34 cellular contexts compared by ENCODE assay signal in the genomic region with DNA sequence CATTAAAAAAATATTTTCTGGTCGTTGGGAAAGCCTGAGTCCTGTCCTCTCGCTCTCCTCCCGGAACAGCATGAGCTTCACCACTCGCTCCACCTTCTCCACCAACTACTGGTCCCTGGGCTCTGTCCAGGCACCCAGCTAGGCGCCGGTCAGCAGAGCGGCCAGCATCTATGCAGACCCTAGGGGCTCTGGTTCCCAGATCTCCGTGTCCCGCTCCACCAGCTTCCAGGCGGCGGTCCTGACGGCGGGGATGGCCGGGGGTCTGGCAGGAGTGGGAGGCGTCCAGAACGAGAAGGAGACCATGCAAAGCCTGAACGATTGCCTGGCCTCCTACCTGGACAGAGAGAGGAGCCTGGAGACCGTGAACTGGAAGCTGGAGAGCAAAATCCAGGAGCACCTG.
A peak's percentile ranks its signal among the peaks of the same experiment; 100 is the strongest.
DNase-seq lines count a peak whose midpoint lies in the region; FAIRE-seq and TF ChIP-seq lines count a peak whose summit lies in the region.
"Had no signal": no experiment of that assay in that cellular context is flagged by ENCODE, and none has a peak within 500 bp of the region (broad histone marks: within the 10 kb centered on the region; RNA-seq: fewer than 3 reads in every experiment).

No MANE protein-coding gene starts in this region.

- 92% methylated on average over 18 of the region's 18 CpGs; no CpG with 5 or more reads in 1 of the 2 donors for WGBS in transverse colon (ENCODE audit: low coverage in 1 of 2), 2 donors

- no peak for TF ChIP-seq POLR2A in transverse colon (IDR thresholded peaks at IDR 0.05)

- FAIRE-seq in kidney (lab: Jason Lieb, UNC), result no peak
- FAIRE-seq: A549, D721Med had no signal

- no peaks in the 10 kb centered on the region for H3K27me3 Mint-ChIP-seq in chondrocyte (ENCODE audit: low read depth)
- H3K27me3 Mint-ChIP-seq: B cell; CD4-positive, alpha-beta memory T cell; CD4-positive, alpha-beta T cell; CD4-positive, CD25-positive, alpha-beta regulatory T cell; CD8-positive, alpha-beta memory T cell had no signal

- in situ Hi-C loops in transverse colon (cut with MboI; ENCODE audit: low pct_ligation_motif_present in 1 of 4, low pct_unique_long_range_greater_than_20kb in 1 of 4, low sequenced_read_pairs in 3 of 4), result no loop called here

- DNase-seq in activated gamma-delta T cell (lab: John Stamatoyannopoulos, UW), result peak; percentile 3
- no peak for DNase-seq in activated gamma-delta T cell treated with Interleukin-2 at 50 U/mL for 16 hours
- no peak for DNase-seq in chondrocyte (ENCODE audit: low spot score)
- peak; percentile 59 for DNase-seq in kidney
- DNase-seq in transverse colon, result no peak
- no peak for DNase-seq in foreskin fibroblast
- DNase-seq: 8988T; ACHN; AML-193; BE2C; C1 segment of cervical spinal cord; Caco-2; Calu3; CD4-positive, alpha-beta T cell; CD4-positive, CD25-positive, alpha-beta regulatory T cell; CD8-positive, alpha-beta memory T cell; CD8-positive, alpha-beta T cell; COR-L47; DMS 273 treated with DMSO at 0.1 percent for 48 hours; DMS153; DMS53; DMS79; DMS79 treated with DMSO at 0.1 percent for 48 hours; DND-41; EL had no signal

- intact Hi-C loops in kidney (cut with DNase I), result no loop called here
- intact Hi-C loops in transverse colon (cut with DNase I; ENCODE audit: low total_unique reads), result no loop called here

- no peak overlapping the region for H3K4me3 Mint-ChIP-seq in chondrocyte (ENCODE audit: unreplicated experiment)
- H3K4me3 Mint-ChIP-seq: B cell; CD14-positive monocyte; CD4-positive, alpha-beta memory T cell; CD4-positive, alpha-beta T cell; CD4-positive, CD25-positive, alpha-beta regulatory T cell; CD8-positive, alpha-beta memory T cell; CD8-positive, alpha-beta T cell had no signal

- no peaks in the 10 kb centered on the region for H3K9me3 ChIP-seq in kidney (ENCODE audit: control insufficient read depth in 1 of 2, low read length in 2 of 2)
- no peaks in the 10 kb centered on the region for H3K9me3 ChIP-seq in transverse colon
- H3K9me3 ChIP-seq: A549; BE2C; BLaER1; BLaER1 treated with 17β-estradiol and CSF1 and Interleukin-3, amounts not matched to agents 10 nM and 100 nM; Caco-2 had no signal

- H3K4me1 ChIP-seq in kidney (ENCODE audit: control insufficient read depth in 1 of 2, insufficient read depth in 1 of 2, low read depth in 1 of 2, low read length in 2 of 2), result no peaks in the 10 kb centered on the region
- H3K4me1 ChIP-seq in transverse colon, result no peaks in the 10 kb centered on the region
- H3K4me1 ChIP-seq: A549, BE2C, Caco-2 had no signal

- TF ChIP-seq CTCF in chondrocyte (IDR thresholded peaks at IDR 0.05) (no peak), kidney (IDR thresholded peaks at IDR 0.05; ENCODE audit: borderline replicate concordance, extremely low read depth, insufficient read depth) (no peak), transverse colon (IDR thresholded peaks at IDR 0.05) (no peak), foreskin fibroblast (IDR thresholded peaks at IDR 0.05; ENCODE audit: low read depth, low read length) (no peak)

- H3K36me3 ChIP-seq in kidney (ENCODE audit: control insufficient read depth in 1 of 2, insufficient read depth in 2 of 2, low read length in 2 of 2) (no peaks in the 10 kb centered on the region), transverse colon (no peaks in the 10 kb centered on the region)
- H3K36me3 ChIP-seq: BE2C; BLaER1; BLaER1 treated with 17β-estradiol and CSF1 and Interleukin-3, amounts not matched to agents 10 nM and 100 nM had no signal

- no peaks in the 10 kb centered on the region for H3K27me3 ChIP-seq in transverse colon
- H3K27me3 ChIP-seq: BE2C; BLaER1; BLaER1 treated with 17β-estradiol and CSF1 and Interleukin-3, amounts not matched to agents 10 nM and 100 nM had no signal

- H3K27ac ChIP-seq in kidney (ENCODE audit: low read depth in 2 of 2, low read length in 2 of 2) (no peak overlapping the region), transverse colon (no peak overlapping the region)
- H3K27ac ChIP-seq: 22Rv1; A549; BLaER1; BLaER1 treated with 17β-estradiol and CSF1 and Interleukin-3, amounts not matched to agents 10 nM and 100 nM; C4-2B had no signal

- H3K9ac ChIP-seq in kidney (ENCODE audit: low read length in 2 of 2), result no peak overlapping the region
- H3K9ac ChIP-seq: BLaER1; BLaER1 treated with 17β-estradiol and CSF1 and Interleukin-3, amounts not matched to agents 10 nM and 100 nM had no signal

- H3K9me3 Mint-ChIP-seq in chondrocyte (ENCODE audit: low read depth), result no peaks in the 10 kb centered on the region

- no peaks in the 10 kb centered on the region for H3K36me3 Mint-ChIP-seq in chondrocyte (ENCODE audit: low read depth)
- H3K36me3 Mint-ChIP-seq: CD14-positive monocyte; CD4-positive, alpha-beta memory T cell; CD4-positive, CD25-positive, alpha-beta regulatory T cell; CD8-positive, alpha-beta memory T cell; CD8-positive, alpha-beta T cell had no signal

- TF ChIP-seq EP300 in transverse colon (IDR thresholded peaks at IDR 0.05; ENCODE audit: low read depth), result no peak

- no peaks in the 10 kb centered on the region for H3K4me1 Mint-ChIP-seq in chondrocyte (ENCODE audit: low read depth)
- H3K4me1 Mint-ChIP-seq: B cell; CD14-positive monocyte; CD4-positive, alpha-beta memory T cell; CD4-positive, CD25-positive, alpha-beta regulatory T cell; CD8-positive, alpha-beta memory T cell had no signal

- H3K4me3 ChIP-seq in kidney (ENCODE audit: low read length in 2 of 2), result no peak overlapping the region
- H3K4me3 ChIP-seq in transverse colon, result no peak overlapping the region
- H3K4me3 ChIP-seq in foreskin fibroblast (ENCODE audit: low read depth in 1 of 2, low read length in 2 of 2), result no peak overlapping the region
- H3K4me3 ChIP-seq: A549; BLaER1; BLaER1 treated with 17β-estradiol and CSF1 and Interleukin-3, amounts not matched to agents 10 nM and 100 nM had no signal

- H3K27ac Mint-ChIP-seq in chondrocyte (ENCODE audit: unreplicated experiment), result peak overlapping the region; percentile 49
- H3K27ac Mint-ChIP-seq: B cell; CD14-positive monocyte; CD4-positive, alpha-beta memory T cell; CD4-positive, alpha-beta T cell; CD4-positive, CD25-positive, alpha-beta regulatory T cell; CD8-positive, alpha-beta memory T cell; CD8-positive, alpha-beta T cell had no signal

Comparison
In these comparisons a context has a peak if more than half of its experiments do, and no peak if none do; other contexts are left out.
1. DNase-seq: peak in activated gamma-delta T cell (single experiment) and kidney (single experiment); none in activated gamma-delta T cell treated with Interleukin-2 at 50 U/mL for 16 hours (single experiment), chondrocyte (single experiment), transverse colon (single experiment) and foreskin fibroblast (0 of 2).